Comparison of ENCODE assay signal across 2 cellular contexts in the genomic region with DNA sequence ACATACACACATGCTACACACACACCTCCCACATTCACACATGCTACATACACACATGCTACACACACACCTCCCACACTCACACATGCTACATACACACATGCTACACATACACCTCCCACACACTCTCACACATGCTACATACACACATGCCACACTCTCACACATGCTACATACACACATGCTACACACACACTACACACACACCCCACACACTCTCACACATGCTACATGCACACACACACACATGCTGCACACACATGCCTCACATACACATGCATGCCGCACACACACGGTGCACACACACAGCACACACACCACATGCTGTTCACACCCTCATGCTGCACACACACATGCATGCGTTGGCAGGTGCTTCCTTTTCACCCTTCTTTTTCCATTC.
TF ChIP-seq lines count a peak whose summit lies in the region.

No MANE protein-coding gene starts in this region.

TF ChIP-seq in GM12891, 5 proteins besides CTCF, POLR2A, EP300 and RAD21 (continued from another document):
- TF ChIP-seq POU2F2 (IDR thresholded peaks at IDR 0.05; ENCODE audit: low read depth, low read length) (no peak), PAX5 (IDR thresholded peaks at IDR 0.05; ENCODE audit: insufficient read depth, low read length, severe bottlenecking) (no peak)

TF ChIP-seq in H1, 55 proteins besides CTCF, POLR2A, EP300 and RAD21 (continued from another document):
- TF ChIP-seq CEBPB (IDR thresholded peaks at IDR 0.05; ENCODE audit: low read depth, low read length) = no peak
- no peak for TF ChIP-seq KDM5A (IDR thresholded peaks at IDR 0.05; ENCODE audit: low read length)
- no peak for TF ChIP-seq CBX8 (IDR thresholded peaks at IDR 0.05; ENCODE audit: borderline replicate concordance, low read depth, low read length)
- TF ChIP-seq TEAD4 (IDR thresholded peaks at IDR 0.05; ENCODE audit: low read depth, low read length) = no peak
- TF ChIP-seq JUND (IDR thresholded peaks at IDR 0.05; ENCODE audit: low read length) = no peak
